Comparison of ENCODE assay signal across 1 cellular context in genomic region chr17:68777856-68778694, GRCh38.
TF ChIP-seq lines count a peak whose summit lies in the region.

No MANE protein-coding gene starts in this region.

TF ChIP-seq in HepG2, 621 proteins besides CTCF, POLR2A, EP300 and RAD21 (continued from another document and continues in another):
- TF ChIP-seq GMEB2 (CRISPR knock-in tag; IDR thresholded peaks at IDR 0.05; ENCODE audit: low read depth) (no peak), FIP1L1 (IDR thresholded peaks at IDR 0.05; ENCODE audit: borderline replicate concordance, insufficient read depth, low read depth, low read length) (no peak), HNF1A (IDR thresholded peaks at IDR 0.05; ENCODE audit: low read depth) (0 out of 2 replicates have a peak, but pooled peaks have one; percentile 7), HNF1A (CRISPR knock-in tag; IDR thresholded peaks at IDR 0.05; ENCODE audit: borderline replicate concordance) (peak; percentile 52; the same call in 1 of the 2 replicates), ZBTB33 (CRISPR knock-in tag; IDR thresholded peaks at IDR 0.05) (no peak), SYNCRIP (IDR thresholded peaks at IDR 0.05; ENCODE audit: insufficient read depth, low read depth, low read length) (no peak), ZNF44 (CRISPR knock-in tag; IDR thresholded peaks at IDR 0.05) (no peak), ZSCAN29 (CRISPR knock-in tag; conservative IDR thresholded peaks at IDR 0.05) (peak; percentile 72; the same call in 1 of the 2 replicates), ZNF891 (CRISPR knock-in tag; IDR thresholded peaks at IDR 0.05) (no peak), ZNF609 (CRISPR knock-in tag; IDR thresholded peaks at IDR 0.05; ENCODE audit: borderline replicate concordance) (peak; percentile 65; the same call in 1 of the 2 replicates), RORA (CRISPR knock-in tag; IDR thresholded peaks at IDR 0.05) (no peak), MBD4 (IDR thresholded peaks at IDR 0.05; ENCODE audit: borderline replicate concordance, low read length) (peak; percentile 69; the same call in 1 of the 2 replicates), HNF4G (IDR thresholded peaks at IDR 0.05; ENCODE audit: borderline replicate concordance, low read depth, low read length) (peak; percentile 83), HNF4G (CRISPR knock-in tag; IDR thresholded peaks at IDR 0.05; ENCODE audit: borderline replicate concordance, low read depth) (no peak), ZNF800 (CRISPR knock-in tag; IDR thresholded peaks at IDR 0.05) (no peak), ZNF629 (CRISPR knock-in tag; conservative IDR thresholded peaks at IDR 0.05) (no peak), ZNF350 (CRISPR knock-in tag; IDR thresholded peaks at IDR 0.05; ENCODE audit: borderline replicate concordance, low read depth) (no peak), ONECUT2 (CRISPR knock-in tag; IDR thresholded peaks at IDR 0.05) (peak; percentile 47; the same call in 1 of the 2 replicates), POLR2G (IDR thresholded peaks at IDR 0.05; ENCODE audit: low read depth, low read length) (peak; percentile 47), BCL3 (CRISPR knock-in tag; IDR thresholded peaks at IDR 0.05) (no peak), ZNF597 (CRISPR knock-in tag; IDR thresholded peaks at IDR 0.05) (no peak), NR2C2 (CRISPR knock-in tag; IDR thresholded peaks at IDR 0.05; ENCODE audit: borderline replicate concordance) (no peak; the same call in 1 of the 2 replicates), HES4 (CRISPR knock-in tag; IDR thresholded peaks at IDR 0.05; ENCODE audit: borderline replicate concordance) (no peak), YY1 (IDR thresholded peaks at IDR 0.05; ENCODE audit: insufficient read depth, insufficient replicate concordance, low read depth, low read length) (no peak), PAF1 (CRISPR knock-in tag; IDR thresholded peaks at IDR 0.05) (no peak), E2F2 (CRISPR knock-in tag; IDR thresholded peaks at IDR 0.05; ENCODE audit: borderline replicate concordance) (no peak), ZNF124 (CRISPR knock-in tag; IDR thresholded peaks at IDR 0.05) (0 out of 2 replicates have a peak, but pooled peaks have one; percentile 65), RFXANK (CRISPR knock-in tag; IDR thresholded peaks at IDR 0.05) (no peak), CERS6 (CRISPR knock-in tag; IDR thresholded peaks at IDR 0.05) (no peak), CSRNP1 (CRISPR knock-in tag; IDR thresholded peaks at IDR 0.05) (no peak), KLF11 (CRISPR knock-in tag; IDR thresholded peaks at IDR 0.05) (peak; percentile 29; the same call in 1 of the 2 replicates), KLF12 (CRISPR knock-in tag; IDR thresholded peaks at IDR 0.05; ENCODE audit: borderline replicate concordance) (no peak), MIER2 (CRISPR knock-in tag; IDR thresholded peaks at IDR 0.05) (no peak), MIER3 (CRISPR knock-in tag; IDR thresholded peaks at IDR 0.05; ENCODE audit: borderline replicate concordance) (peak; percentile 30; the same call in 1 of the 2 replicates), ZNF788 (CRISPR knock-in tag; IDR thresholded peaks at IDR 0.05; ENCODE audit: borderline replicate concordance) (peak; percentile 36; the same call in 1 of the 2 replicates), ARNT (IDR thresholded peaks at IDR 0.05) (no peak)
